ENCODE assay signal across 8 cellular contexts in genomic region chr22:29480512-29481264, GRCh38.
A peak's percentile ranks its signal among the peaks of the same experiment; 100 is the strongest.
DNase-seq lines count a peak whose midpoint lies in the region; ATAC-seq lines count a peak whose summit lies in the region.

No MANE protein-coding gene starts in this region.

- H3K9me3 ChIP-seq in iPS-18c (ENCODE audit: control insufficient read depth, insufficient read depth, low read length): peaks cover 6% of the 10 kb centered on the region

- H3K4me3 ChIP-seq in iPS-18c (ENCODE audit: insufficient read depth, low read depth, low read length): peak overlapping the region; percentile 52

- ATAC-seq in GM21576 (IDR thresholded peaks at IDR 0.05; ENCODE audit: unreplicated experiment) (no peak), HG03469 (IDR thresholded peaks at IDR 0.05; ENCODE audit: unreplicated experiment) (no peak)

- DNase-seq in stimulated activated naive CD4-positive, alpha-beta T cell treated with Interleukin-2 at 50 U/mL for 16 hours (lab: John Stamatoyannopoulos, UW): peak; percentile 12
- no peak for DNase-seq in stimulated activated naive CD4-positive, alpha-beta T cell (lab: John Stamatoyannopoulos, UW)
- DNase-seq in anterior cingulate cortex (lab: John Stamatoyannopoulos, UW) (peak in 48 of 58 donors; percentile 9 to 82 (median 39)), NCI-H1417 treated with DMSO at 0.1 percent for 48 hours (lab: John Stamatoyannopoulos, UW) (no peak)
- peak; percentile 21 to 47 for DNase-seq in stimulated activated CD4-positive, alpha-beta T cell treated with anti-CD3 and anti-CD28 coated beads, Interleukin-2, amount 100 ng/mL, for 24 hours

Comparison
In these comparisons a context has a peak if more than half of its experiments do, and no peak if none do; other contexts are left out.
1. DNase-seq: peak in stimulated activated naive CD4-positive, alpha-beta T cell treated with Interleukin-2 at 50 U/mL for 16 hours (single experiment), anterior cingulate cortex (48 of 58) and stimulated activated CD4-positive, alpha-beta T cell treated with anti-CD3 and anti-CD28 coated beads, Interleukin-2, amount 100 ng/mL, for 24 hours (2 of 2); none in stimulated activated naive CD4-positive, alpha-beta T cell (0 of 6) and NCI-H1417 treated with DMSO at 0.1 percent for 48 hours (single experiment).